ENCODE assay signal across 9 cellular contexts in genomic region chr5:10452768-10453331, GRCh38. TPM values are rescaled to one million over a fixed set of nuclear protein-coding genes. Genes with fewer than 3 reads are reported as not detected.
DNase-seq lines count a peak whose midpoint lies in the region; ATAC-seq, FAIRE-seq and TF ChIP-seq lines count a peak whose summit lies in the region.
"Had no signal": no experiment of that assay in that cellular context is flagged by ENCODE, and none has a peak within 500 bp of the region (broad histone marks: within the 10 kb centered on the region; RNA-seq: fewer than 3 reads in every experiment).

No MANE protein-coding gene starts in this region.

- H3K36me3 ChIP-seq in OCI-LY3 (replicated peaks; ENCODE audit: low read depth, low read length) = no peaks in the 10 kb centered on the region
- H3K36me3 ChIP-seq in keratinocyte (ENCODE audit: control insufficient read depth in 2 of 2, extremely low read depth in 1 of 2, insufficient read depth in 2 of 2, low read length in 2 of 2) = no peaks in the 10 kb centered on the region

- POLR2A ChIA-PET in activated CD4-positive, alpha-beta T cell treated with anti-CD3 and anti-CD28 coated beads for 36 hours (lab: Charles Lee) = interaction anchor here (0.6 kb wide), 1 partner anchor 230 kb away, joined by 5 read pairs; no protein-coding TSS in a partner anchor

- in situ Hi-C loops in T47D (cut with HindIII; ENCODE audit: low pct_unique_long_range_greater_than_20kb, low sequenced_read_pairs) = no loop called here

- H3K4me1 ChIP-seq in OCI-LY3 (ENCODE audit: low read length) = 0 out of 2 replicates have a peak, but pooled peaks cover 4% of the 10 kb centered on the region
- H3K4me1 ChIP-seq in keratinocyte (ENCODE audit: control insufficient read depth, extremely low read depth, insufficient read depth, low read length) = peaks cover 35% of the 10 kb centered on the region

- H3K4me3 Mint-ChIP-seq in activated CD4-positive, alpha-beta T cell treated with anti-CD3 and anti-CD28 coated beads for 36 hours = no peak overlapping the region
- H3K4me3 Mint-ChIP-seq in stimulated activated naive CD8-positive, alpha-beta T cell treated with anti-CD3 and anti-CD28 coated beads, Interleukin-15, amount 100 ng/mL, for 72 hours = no peak overlapping the region

- dilution Hi-C loops in keratinocyte (cut with MboI; ENCODE audit: extremely low pct_ligation_motif_present, low sequenced_read_pairs) = no loop called here

- H2AFZ ChIP-seq in OCI-LY3 (ENCODE audit: low read depth, low read length) (no peak overlapping the region), keratinocyte (ENCODE audit: control insufficient read depth, low read length) (no peak overlapping the region)

- FAIRE-seq in keratinocyte (lab: Jason Lieb, UNC) = peak; percentile 79
- FAIRE-seq: endometrium had no signal

- CTCF ChIA-PET in activated CD4-positive, alpha-beta T cell treated with anti-CD3 and anti-CD28 coated beads for 36 hours (lab: Charles Lee) = interaction anchor here (0.6 to 3.9 kb wide), 18 partner anchors 10 to 596 kb away, joined by 3 to 46 read pairs (median 4); no protein-coding TSS in a partner anchor

- H3K4me3 ChIP-seq in OCI-LY3 (ENCODE audit: low read length) = no peak overlapping the region
- H3K4me3 ChIP-seq in keratinocyte (ENCODE audit: control insufficient read depth in 2 of 3, extremely low read depth in 1 of 3, insufficient read depth in 2 of 3, low read depth in 1 of 3, low read length in 3 of 3) = no peak overlapping the region

- peak; percentile 77 for TF ChIP-seq CTCF in LNCAP (IDR thresholded peaks at IDR 0.05)
- TF ChIP-seq CTCF in OCI-LY3 (IDR thresholded peaks at IDR 0.05; ENCODE audit: low read depth, low read length) = peak; percentile 78
- peak; percentile 65 to 75 (median 73) for TF ChIP-seq CTCF in keratinocyte (optimal IDR thresholded peaks at IDR 0.05 in 1 of 3, IDR thresholded peaks at IDR 0.05 in 1 of 3, conservative IDR thresholded peaks at IDR 0.05 in 1 of 3; ENCODE audit: extremely low read depth in 1 of 3, insufficient read depth in 2 of 3, low read length in 3 of 3)

- no peak for DNase-seq in activated CD4-positive, alpha-beta T cell treated with anti-CD3 and anti-CD28 coated beads for 36 hours
- no peak for DNase-seq in activated CD4-positive, alpha-beta T cell treated with anti-CD3 and anti-CD28 coated beads, Interleukin-2, amount 50 U/mL, for 48 hours
- peak; percentile 48 to 84 for DNase-seq in T47D (ENCODE audit: low read depth in 1 of 2, low spot score in 1 of 2)
- DNase-seq in keratinocyte (ENCODE audit: low read depth, low spot score) = peak; percentile 62
- peak; percentile 21 to 31 for DNase-seq in stimulated activated naive CD8-positive, alpha-beta T cell treated with anti-CD3 and anti-CD28 coated beads, Interleukin-15, amount 100 ng/mL, for 72 hours

- H3K79me2 ChIP-seq in OCI-LY3 (ENCODE audit: low read length) (no peaks in the 10 kb centered on the region), keratinocyte (ENCODE audit: control insufficient read depth, insufficient read depth, low read length) (no peaks in the 10 kb centered on the region)

- no peaks in the 10 kb centered on the region for H3K9me1 ChIP-seq in keratinocyte (ENCODE audit: control insufficient read depth, extremely low read depth, insufficient read depth, low read length)

- no peak overlapping the region for H3K4me2 ChIP-seq in OCI-LY3 (ENCODE audit: low read length)
- H3K4me2 ChIP-seq in keratinocyte (ENCODE audit: control insufficient read depth, extremely low read depth, insufficient read depth, low read depth, low read length) = peak overlapping the region; percentile 29

- peak; percentile 84 for ATAC-seq in activated CD4-positive, alpha-beta T cell treated with anti-CD3 and anti-CD28 coated beads for 36 hours
- ATAC-seq in GM21737 (IDR thresholded peaks at IDR 0.05; ENCODE audit: unreplicated experiment) = peak; percentile 80
- peak; percentile 84 for ATAC-seq in stimulated activated naive CD8-positive, alpha-beta T cell treated with anti-CD3 and anti-CD28 coated beads, Interleukin-15, amount 100 ng/mL, for 72 hours

- peaks cover 3% of the 10 kb centered on the region for H3K4me1 Mint-ChIP-seq in activated CD4-positive, alpha-beta T cell treated with anti-CD3 and anti-CD28 coated beads for 36 hours
- H3K4me1 Mint-ChIP-seq in stimulated activated naive CD8-positive, alpha-beta T cell treated with anti-CD3 and anti-CD28 coated beads, Interleukin-15, amount 100 ng/mL, for 72 hours = peaks cover 6% of the 10 kb centered on the region

- no peaks in the 10 kb centered on the region for H3K27me3 Mint-ChIP-seq in activated CD4-positive, alpha-beta T cell treated with anti-CD3 and anti-CD28 coated beads for 36 hours
- no peaks in the 10 kb centered on the region for H3K27me3 Mint-ChIP-seq in stimulated activated naive CD8-positive, alpha-beta T cell treated with anti-CD3 and anti-CD28 coated beads, Interleukin-15, amount 100 ng/mL, for 72 hours

- intact Hi-C loops in activated CD4-positive, alpha-beta T cell treated with anti-CD3 and anti-CD28 coated beads for 36 hours (cut with DNase I, micrococcal nuclease) = loop anchor here (1.0 to 5.0 kb wide), 3 partner anchors 175 to 404 kb away; no protein-coding TSS in a partner anchor

- H3K27me3 ChIP-seq in OCI-LY3 (ENCODE audit: low read depth, low read length) (no peaks in the 10 kb centered on the region), keratinocyte (ENCODE audit: control insufficient read depth, extremely low read depth, insufficient read depth, low read length) (no peaks in the 10 kb centered on the region)

- no peaks in the 10 kb centered on the region for H3K9me3 Mint-ChIP-seq in activated CD4-positive, alpha-beta T cell treated with anti-CD3 and anti-CD28 coated beads for 36 hours (ENCODE audit: low read depth)
- H3K9me3 Mint-ChIP-seq in stimulated activated naive CD8-positive, alpha-beta T cell treated with anti-CD3 and anti-CD28 coated beads, Interleukin-15, amount 100 ng/mL, for 72 hours = no peaks in the 10 kb centered on the region

- no peaks in the 10 kb centered on the region for H3K36me3 Mint-ChIP-seq in activated CD4-positive, alpha-beta T cell treated with anti-CD3 and anti-CD28 coated beads for 36 hours (ENCODE audit: low read depth)

- no peak overlapping the region for H3K27ac Mint-ChIP-seq in activated CD4-positive, alpha-beta T cell treated with anti-CD3 and anti-CD28 coated beads for 36 hours
- H3K27ac Mint-ChIP-seq in stimulated activated naive CD8-positive, alpha-beta T cell treated with anti-CD3 and anti-CD28 coated beads, Interleukin-15, amount 100 ng/mL, for 72 hours = no peak overlapping the region

- H3K27ac ChIP-seq in OCI-LY3 (ENCODE audit: low read length) (no peak overlapping the region), keratinocyte (ENCODE audit: control insufficient read depth, insufficient read depth, low read length) (no peak overlapping the region)

- no peaks in the 10 kb centered on the region for H4K20me1 ChIP-seq in OCI-LY3 (ENCODE audit: insufficient read depth, low read length)
- H4K20me1 ChIP-seq in keratinocyte (ENCODE audit: control insufficient read depth, extremely low read depth, insufficient read depth, low read length) = no peaks in the 10 kb centered on the region

- H3K9me3 ChIP-seq in OCI-LY3 (ENCODE audit: insufficient read depth, low read length) = no peaks in the 10 kb centered on the region
- H3K9me3 ChIP-seq in keratinocyte (ENCODE audit: control insufficient read depth, low read depth, low read length) = no peaks in the 10 kb centered on the region

- H3K9ac ChIP-seq in OCI-LY3 (ENCODE audit: low read length) (no peak overlapping the region), keratinocyte (ENCODE audit: control insufficient read depth, extremely low read depth, insufficient read depth, low read length) (no peak overlapping the region)

RNA-seq across cellular contexts. Expression of gene ROPN1L, which starts 11.2 kb away (rescaled TPM):
- under 1 TPM in 1 of 2 experiments, not detected in 1; 0.28 TPM for total RNA-seq in activated CD4-positive, alpha-beta T cell treated with anti-CD3 and anti-CD28 coated beads for 36 hours
- 0.09 to 0.22 TPM in 2 of 3 replicates, not detected in the other for polyA plus RNA-seq in keratinocyte
- not detected for polyA plus RNA-seq in keratinocyte (2011; ENCODE audit: low read depth)
- 0.23 TPM in 1 of 2 replicates, not detected in the other for polyA plus RNA-seq in keratinocyte (2011; cell fraction: cytosol; rRNA removed)
- not detected in 2 replicates for polyA plus RNA-seq in keratinocyte (2011; cell fraction: nucleus; rRNA removed)
- polyA plus RNA-seq in keratinocyte (2012; ENCODE audit: low replicate concordance) = not detected in 2 replicates
- 0.49 TPM in 1 of 3 replicates, not detected in the others for polyA minus RNA-seq in keratinocyte
- not detected for polyA minus RNA-seq in keratinocyte (2011; cell fraction: cytosol; rRNA and poly(A)+ RNA removed)
- 0.85 and 1.4 TPM in 2 replicates for polyA minus RNA-seq in keratinocyte (2011; cell fraction: nucleus; rRNA and poly(A)+ RNA removed)

Comparison
In these comparisons a context has a peak if more than half of its experiments do, and no peak if none do; other contexts are left out.
1. DNase-seq: peak in T47D (2 of 2), keratinocyte (single experiment) and stimulated activated naive CD8-positive, alpha-beta T cell treated with anti-CD3 and anti-CD28 coated beads, Interleukin-15, amount 100 ng/mL, for 72 hours (2 of 2); none in activated CD4-positive, alpha-beta T cell treated with anti-CD3 and anti-CD28 coated beads for 36 hours (single experiment) and activated CD4-positive, alpha-beta T cell treated with anti-CD3 and anti-CD28 coated beads, Interleukin-2, amount 50 U/mL, for 48 hours (0 of 2).
2. Peak in every context shown above with its lines, with median percentiles within 50 percentile points of each other: ATAC-seq and CTCF ChIP-seq.